Comparison of ENCODE assay signal across 11 cellular contexts in genomic region chr4:121168446-121168845, GRCh38.
DNase-seq lines count a peak whose midpoint lies in the region; ATAC-seq lines count a peak whose summit lies in the region.
"Had no signal": no experiment of that assay in that cellular context is flagged by ENCODE, and none has a peak within 500 bp of the region (broad histone marks: within the 10 kb centered on the region; RNA-seq: fewer than 3 reads in every experiment).

No MANE protein-coding gene starts in this region.

- no peak for DNase-seq in NCI-H2227 treated with DMSO at 0.1 percent for 48 hours (lab: John Stamatoyannopoulos, UW)
- no peak for DNase-seq in NCI-H1092 (lab: John Stamatoyannopoulos, UW)
- no peak for DNase-seq in iPS-NIHi11 (ENCODE audit: low spot score)
- DNase-seq in stimulated activated naive CD4-positive, alpha-beta T cell treated with Interleukin-2 at 50 U/mL for 16 hours (lab: John Stamatoyannopoulos, UW) = no peak
- DNase-seq: DMS 273 treated with DMSO at 0.1 percent for 48 hours; NCI-H510A; stimulated activated CD4-positive, alpha-beta T cell treated with anti-CD3 and anti-CD28 coated beads, Interleukin-4, amount 100 ng/mL, for 1 hour had no signal

- ATAC-seq in GM18511 (IDR thresholded peaks at IDR 0.05; ENCODE audit: unreplicated experiment) (peak; percentile 61), GM21423 (IDR thresholded peaks at IDR 0.05; ENCODE audit: unreplicated experiment) (peak; percentile 50), HG02884 (IDR thresholded peaks at IDR 0.05; ENCODE audit: unreplicated experiment) (peak; percentile 44), HG03520 (IDR thresholded peaks at IDR 0.05; ENCODE audit: unreplicated experiment) (peak; percentile 44)
